16 cellular contexts compared by ENCODE assay signal in genomic region chr11:128437137-128437536, GRCh38.
A peak's percentile ranks its signal among the peaks of the same experiment; 100 is the strongest.
DNase-seq lines count a peak whose midpoint lies in the region; ATAC-seq and TF ChIP-seq lines count a peak whose summit lies in the region.
"Had no signal": no experiment of that assay in that cellular context is flagged by ENCODE, and none has a peak within 500 bp of the region (broad histone marks: within the 10 kb centered on the region; RNA-seq: fewer than 3 reads in every experiment).

No MANE protein-coding gene starts in this region.

- no peak for TF ChIP-seq POLR2A in thyroid gland (IDR thresholded peaks at IDR 0.05)

- H3K4me3 ChIP-seq in SK-N-SH (ENCODE audit: low read depth in 2 of 2, low read length in 1 of 2) (no peak overlapping the region), brain microvascular endothelial cell (ENCODE audit: low read depth, low read length) (no peak overlapping the region), thyroid gland (replicated peaks in 1 of 3) (no peak overlapping the region), HAP-1 (no peak overlapping the region)
- H3K4me3 ChIP-seq: left ventricle myocardium inferior had no signal

- peak overlapping the region; percentile 81; the same call in 1 of the 2 replicates for H2AFZ ChIP-seq in SK-N-SH (ENCODE audit: low read depth)

- H3K4me1 ChIP-seq in SK-N-SH (ENCODE audit: control insufficient read depth in 1 of 2, insufficient read depth in 2 of 2, low read depth in 1 of 2, low read length in 1 of 2) (peaks cover 0 to 2% of the 10 kb centered on the region in 2 experiments; a peak in 1 of 4 replicates), thyroid gland (peaks cover 12 to 14% of the 10 kb centered on the region in 2 donors), HAP-1 (no peaks in the 10 kb centered on the region)

- DNase-seq in SK-N-SH (no peak), brain microvascular endothelial cell (peak; percentile 60), kidney glomerular epithelial cell (lab: John Stamatoyannopoulos, UW) (peak; percentile 90), thyroid gland (peak; percentile 49 to 52), HAP-1 (ENCODE audit: low spot score in 2 of 2) (no peak), pons (ENCODE audit: low spot score) (no peak), NCI-H748 treated with DMSO at 0.1 percent for 48 hours (lab: John Stamatoyannopoulos, UW) (no peak)
- DNase-seq: activated CD4-positive, CD25-positive, alpha-beta regulatory T cell treated with anti-CD3 and anti-CD28 coated beads, Interleukin-2, amount 50 U/mL, for 72 hours; activated T-cell treated with anti-CD3 and anti-CD28 coated beads, Interleukin-2, amount 50 U/mL, for 24 hours; Calu3; effector CD8-positive, alpha-beta T cell; left ventricle myocardium inferior; natural killer cell; NCI-H2171 treated with DMSO at 0.1 percent for 48 hours had no signal

- TF ChIP-seq CTCF in SK-N-SH (IDR thresholded peaks at IDR 0.05) = no peak
- no peak for TF ChIP-seq CTCF in brain microvascular endothelial cell (IDR thresholded peaks at IDR 0.05; ENCODE audit: low read depth, low read length, missing control alignments)
- TF ChIP-seq CTCF in thyroid gland (IDR thresholded peaks at IDR 0.05) = no peak

- 0 out of 2 replicates have a peak, but pooled peaks cover 4% of the 10 kb centered on the region for H3K9me3 ChIP-seq in SK-N-SH
- no peaks in the 10 kb centered on the region for H3K9me3 ChIP-seq in thyroid gland
- H3K9me3 ChIP-seq in HAP-1 = no peaks in the 10 kb centered on the region
- H3K9me3 ChIP-seq: left ventricle myocardium inferior had no signal

- H3F3A ChIP-seq in SK-N-SH (replicated peaks; ENCODE audit: insufficient read depth) = no peaks in the 10 kb centered on the region

- H4K20me1 ChIP-seq in SK-N-SH (ENCODE audit: insufficient read depth) = no peaks in the 10 kb centered on the region

- WGBS in SK-N-SH (ENCODE audit: low lambda C conversion rate) = 79% methylated on average over 2 of the region's 2 CpGs
- 7 to 13% methylated on average over 2 of the region's 2 CpGs for WGBS in thyroid gland, 2 donors

- no peaks in the 10 kb centered on the region for H3K9me2 ChIP-seq in SK-N-SH

- H3K27ac ChIP-seq in SK-N-SH (ENCODE audit: low read depth in 2 of 2, low read length in 1 of 2) (peak overlapping the region in 1 of 2 experiments; percentile 39; a peak in 1 of 4 replicates), brain microvascular endothelial cell (peak overlapping the region; percentile 53), thyroid gland (peak overlapping the region; percentile 61 to 76 (median 74))
- H3K27ac ChIP-seq: 22Rv1, left ventricle myocardium inferior had no signal

- ATAC-seq in SK-N-SH treated with all-trans-retinoic acid at 6 μM for 48 hours = no peak
- ATAC-seq: natural killer cell had no signal

- no peak overlapping the region for H3K9ac ChIP-seq in SK-N-SH

- no peaks in the 10 kb centered on the region for H3K36me3 ChIP-seq in SK-N-SH (replicated peaks in 1 of 2; ENCODE audit: control insufficient read depth in 1 of 2, insufficient read depth in 2 of 2, low read length in 1 of 2)
- H3K36me3 ChIP-seq in brain microvascular endothelial cell (replicated peaks) = no peaks in the 10 kb centered on the region
- no peaks in the 10 kb centered on the region for H3K36me3 ChIP-seq in thyroid gland
- no peaks in the 10 kb centered on the region for H3K36me3 ChIP-seq in HAP-1 (replicated peaks)
- H3K36me3 ChIP-seq: left ventricle myocardium inferior had no signal

- TF ChIP-seq EP300 in SK-N-SH (IDR thresholded peaks at IDR 0.05; ENCODE audit: borderline replicate concordance in 1 of 2, low read depth in 1 of 2, low read length in 1 of 2) = no peak

- CTCF ChIA-PET in SK-N-SH (lab: Yijun Ruan, JAX) = interaction anchor here (0.9 kb wide), 1 partner anchor 9 kb away, joined by 3 read pairs; no protein-coding TSS in a partner anchor

- no peaks in the 10 kb centered on the region for H3K27me3 ChIP-seq in SK-N-SH (ENCODE audit: insufficient read depth)
- H3K27me3 ChIP-seq in brain microvascular endothelial cell (replicated peaks) = no peaks in the 10 kb centered on the region
- no peaks in the 10 kb centered on the region for H3K27me3 ChIP-seq in thyroid gland
- peaks cover 4% of the 10 kb centered on the region; the same call in 1 of the 2 replicates for H3K27me3 ChIP-seq in HAP-1 (ENCODE audit: low read depth)

- H3K4me2 ChIP-seq in SK-N-SH = peak overlapping the region; percentile 53; the same call in 1 of the 2 replicates

- in situ Hi-C loops in brain microvascular endothelial cell (cut with HindIII; ENCODE audit: low pct_ligation_motif_present, low sequenced_read_pairs) (no loop called here), HAP-1 (cut with MboI; ENCODE audit: low sequenced_read_pairs) (no loop called here)

- intact Hi-C loops in thyroid gland (cut with DNase I) = no loop called here

- H3K79me2 ChIP-seq in SK-N-SH (ENCODE audit: insufficient read depth) = no peaks in the 10 kb centered on the region

- TF ChIP-seq RAD21 in SK-N-SH (IDR thresholded peaks at IDR 0.05; ENCODE audit: low read length) = no peak

- POLR2A ChIA-PET in SK-N-SH (lab: Yijun Ruan, JAX) = no interaction called here

TF ChIP-seq in SK-N-SH, 30 proteins besides CTCF, POLR2A, EP300 and RAD21 (continues in another document):
- TF ChIP-seq REST (IDR thresholded peaks at IDR 0.05; ENCODE audit: low read depth, low read length) (no peak), NRF1 (IDR thresholded peaks at IDR 0.05; ENCODE audit: low read depth, low read length) (no peak), MEF2A (IDR thresholded peaks at IDR 0.05; ENCODE audit: borderline replicate concordance, low read depth) (no peak), CHD2 (IDR thresholded peaks at IDR 0.05; ENCODE audit: low read length, partially characterized antibody) (no peak), NFIC (IDR thresholded peaks at IDR 0.05; ENCODE audit: borderline replicate concordance) (no peak)

TF ChIP-seq in SK-N-SH treated with all-trans-retinoic acid at 6 μM for 48 hours, 23 proteins besides CTCF, POLR2A, EP300 and RAD21 (continues in another document):
- TF ChIP-seq ZNF8 (CRISPR knock-in tag; IDR thresholded peaks at IDR 0.05) (no peak), ZNF565 (CRISPR knock-in tag; conservative IDR thresholded peaks at IDR 0.05; ENCODE audit: low read depth) (no peak), CSDC2 (CRISPR knock-in tag; IDR thresholded peaks at IDR 0.05) (no peak), CSRNP3 (CRISPR knock-in tag; IDR thresholded peaks at IDR 0.05) (no peak), OSR1 (CRISPR knock-in tag; IDR thresholded peaks at IDR 0.05) (no peak), PPARA (CRISPR knock-in tag; IDR thresholded peaks at IDR 0.05; ENCODE audit: borderline replicate concordance) (no peak), ESRRG (CRISPR knock-in tag; IDR thresholded peaks at IDR 0.05) (no peak), ISL1 (CRISPR knock-in tag; IDR thresholded peaks at IDR 0.05) (no peak), GLIS3 (CRISPR knock-in tag; IDR thresholded peaks at IDR 0.05) (no peak), SNAI2 (CRISPR knock-in tag; IDR thresholded peaks at IDR 0.05) (no peak), TCF4 (CRISPR knock-in tag; IDR thresholded peaks at IDR 0.05; ENCODE audit: borderline replicate concordance) (no peak), CREB5 (CRISPR knock-in tag; IDR thresholded peaks at IDR 0.05; ENCODE audit: low read depth) (no peak), TOX (CRISPR knock-in tag; IDR thresholded peaks at IDR 0.05; ENCODE audit: borderline replicate concordance) (no peak), PATZ1 (CRISPR knock-in tag; IDR thresholded peaks at IDR 0.05; ENCODE audit: borderline replicate concordance) (no peak)

Comparison
In these comparisons a context has a peak if more than half of its experiments do, and no peak if none do; other contexts are left out.
1. DNase-seq: peak in brain microvascular endothelial cell (single experiment), kidney glomerular epithelial cell (single experiment) and thyroid gland (2 of 2); none in SK-N-SH (single experiment), HAP-1 (0 of 2), pons (single experiment) and NCI-H748 treated with DMSO at 0.1 percent for 48 hours (single experiment).